In genomic region chr4:60506061-60506460, GRCh38 we compare ENCODE assay signal across 18 cellular contexts.
DNase-seq lines count a peak whose midpoint lies in the region; ATAC-seq and TF ChIP-seq lines count a peak whose summit lies in the region.
"Had no signal": no experiment of that assay in that cellular context is flagged by ENCODE, and none has a peak within 500 bp of the region (broad histone marks: within the 10 kb centered on the region; RNA-seq: fewer than 3 reads in every experiment).

No MANE protein-coding gene starts in this region.

- H3K27ac ChIP-seq in brain microvascular endothelial cell = no peak overlapping the region
- H3K27ac ChIP-seq: BLaER1 treated with 17β-estradiol and CSF1 and Interleukin-3, amounts not matched to agents 10 nM and 100 nM; GM23248 had no signal

- no peaks in the 10 kb centered on the region for H3K27me3 ChIP-seq in brain microvascular endothelial cell (replicated peaks)
- H3K27me3 ChIP-seq: BE2C; BLaER1 treated with 17β-estradiol and CSF1 and Interleukin-3, amounts not matched to agents 10 nM and 100 nM had no signal

- peak overlapping the region; percentile 18 for H3K27ac Mint-ChIP-seq in osteocyte (ENCODE audit: unreplicated experiment)
- H3K27ac Mint-ChIP-seq: CD14-positive monocyte; CD4-positive, alpha-beta T cell had no signal

- H3K9me3 Mint-ChIP-seq in osteocyte (ENCODE audit: unreplicated experiment) = peaks cover 35% of the 10 kb centered on the region

- no peaks in the 10 kb centered on the region for H3K36me3 ChIP-seq in brain microvascular endothelial cell (replicated peaks)
- H3K36me3 ChIP-seq: BE2C; BLaER1 treated with 17β-estradiol and CSF1 and Interleukin-3, amounts not matched to agents 10 nM and 100 nM had no signal

- H3K4me1 Mint-ChIP-seq in osteocyte (ENCODE audit: unreplicated experiment) = peaks cover 13% of the 10 kb centered on the region
- H3K4me1 Mint-ChIP-seq: CD14-positive monocyte had no signal

- peaks cover 9% of the 10 kb centered on the region for H3K36me3 Mint-ChIP-seq in osteocyte (ENCODE audit: unreplicated experiment)
- H3K36me3 Mint-ChIP-seq: CD14-positive monocyte had no signal

- DNase-seq in M059J (ENCODE audit: low read depth) (peak; percentile 1), astrocyte of the spinal cord (ENCODE audit: low read depth, low spot score) (peak; percentile 7), osteocyte (ENCODE audit: extremely low spot score, unreplicated experiment) (no peak), brain microvascular endothelial cell (no peak)
- DNase-seq: AML-193; BE2C; Calu3; CD4-positive, alpha-beta T cell; COR-L47; DMS53; DMS79 treated with DMSO at 0.1 percent for 48 hours; GM23248; H7; HCEC 1CT had no signal

- no peaks in the 10 kb centered on the region for H3K27me3 Mint-ChIP-seq in osteocyte (ENCODE audit: unreplicated experiment)
- H3K27me3 Mint-ChIP-seq: CD4-positive, alpha-beta T cell had no signal

- H3K4me3 ChIP-seq in astrocyte of the spinal cord (ENCODE audit: low read depth, low read length) (no peak overlapping the region), brain microvascular endothelial cell (ENCODE audit: low read depth, low read length) (no peak overlapping the region)
- H3K4me3 ChIP-seq: BLaER1 treated with 17β-estradiol and CSF1 and Interleukin-3, amounts not matched to agents 10 nM and 100 nM; GM23248 had no signal

- no peak overlapping the region for H3K4me3 Mint-ChIP-seq in osteocyte (ENCODE audit: unreplicated experiment)
- H3K4me3 Mint-ChIP-seq: CD14-positive monocyte; CD4-positive, alpha-beta T cell had no signal

- in situ Hi-C loops in astrocyte of the spinal cord (cut with HindIII; ENCODE audit: low sequenced_read_pairs) = no loop called here
- in situ Hi-C loops in brain microvascular endothelial cell (cut with HindIII; ENCODE audit: low pct_ligation_motif_present, low sequenced_read_pairs) = no loop called here

- ATAC-seq in GM19035 (IDR thresholded peaks at IDR 0.05; ENCODE audit: unreplicated experiment) = no peak
- ATAC-seq in HG03457 (IDR thresholded peaks at IDR 0.05; ENCODE audit: unreplicated experiment) = no peak

- TF ChIP-seq CTCF in astrocyte of the spinal cord (IDR thresholded peaks at IDR 0.05; ENCODE audit: low read depth, low read length) (no peak), osteocyte (IDR thresholded peaks at IDR 0.05) (no peak), brain microvascular endothelial cell (IDR thresholded peaks at IDR 0.05; ENCODE audit: low read depth, low read length, missing control alignments) (no peak)

Comparison
In these comparisons a context has a peak if more than half of its experiments do, and no peak if none do; other contexts are left out.
1. DNase-seq: peak in M059J (single experiment) and astrocyte of the spinal cord (single experiment); none in osteocyte (single experiment) and brain microvascular endothelial cell (single experiment).